9 cellular contexts compared by ENCODE assay signal in the genomic region with DNA sequence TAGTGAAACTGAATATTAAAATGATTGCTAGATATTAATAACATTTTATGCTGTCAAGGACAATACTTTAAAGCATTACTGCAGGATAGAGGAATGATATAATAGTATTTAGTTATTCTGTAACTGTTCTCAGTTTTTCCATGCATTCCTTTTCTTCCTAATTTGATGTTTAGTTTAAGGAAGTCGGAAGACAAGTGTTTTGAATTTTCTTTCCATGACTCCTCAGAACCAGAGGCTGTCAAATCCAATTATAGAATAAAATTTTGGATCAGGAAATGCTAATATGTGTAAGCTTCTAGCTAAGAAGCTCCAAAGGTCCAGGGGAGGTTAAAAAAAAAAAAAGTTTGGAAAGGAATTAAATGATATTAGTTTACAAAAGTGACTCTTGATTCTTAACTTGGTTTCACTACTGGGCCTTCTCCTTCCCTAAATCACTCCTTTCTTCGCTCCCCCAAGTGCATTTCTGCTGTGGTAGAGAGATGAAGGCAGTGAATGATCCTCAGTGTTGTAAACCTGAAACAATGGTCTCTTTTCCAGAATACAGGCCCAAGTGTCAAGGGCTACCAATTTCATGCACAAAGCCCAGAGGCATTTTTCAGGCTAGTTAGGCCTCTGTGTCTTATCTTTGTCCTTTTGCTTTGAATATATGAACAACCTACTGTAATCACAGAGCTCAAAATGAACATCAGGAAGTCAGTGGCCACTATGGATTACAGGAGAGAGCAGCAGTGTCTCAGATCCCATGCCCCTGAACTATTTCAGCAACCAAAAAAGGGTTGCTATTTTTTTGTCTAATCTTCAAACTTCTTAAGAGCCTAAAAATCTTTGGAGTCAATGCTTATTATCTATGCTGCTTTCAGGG. TPM values are rescaled to one million over a fixed set of nuclear protein-coding genes. Genes with fewer than 3 reads are reported as not detected.
DNase-seq lines count a peak whose midpoint lies in the region; ATAC-seq, FAIRE-seq and TF ChIP-seq lines count a peak whose summit lies in the region.
"Had no signal": no experiment of that assay in that cellular context is flagged by ENCODE, and none has a peak within 500 bp of the region (broad histone marks: within the 10 kb centered on the region; RNA-seq: fewer than 3 reads in every experiment).

No MANE protein-coding gene starts in this region.

- H3K4me1 Mint-ChIP-seq in activated B cell treated with CpG ODN at 0.5 μM for 24 hours, result peaks cover 51% of the 10 kb centered on the region

- H3K27me3 ChIP-seq in smooth muscle cell (ENCODE audit: low read depth), result no peaks in the 10 kb centered on the region

- H3K4me3 Mint-ChIP-seq in activated B cell treated with CpG ODN at 0.5 μM for 24 hours, result no peak overlapping the region

- peaks cover 12% of the 10 kb centered on the region for H4K20me1 ChIP-seq in smooth muscle cell (ENCODE audit: low read depth)

- H3K4me1 ChIP-seq in smooth muscle cell (ENCODE audit: low read depth), result peaks cover 53% of the 10 kb centered on the region

- intact Hi-C loops in activated B cell treated with CpG ODN at 0.5 μM for 24 hours (cut with micrococcal nuclease), result no loop called here

- peak overlapping the region; percentile 14 for H3K9ac ChIP-seq in smooth muscle cell (ENCODE audit: low read depth)

- POLR2A ChIA-PET in activated B cell treated with CpG ODN at 0.5 μM for 24 hours (lab: Charles Lee), result interaction anchor here (0.6 to 0.8 kb wide), 2 partner anchors 17 to 389 kb away, joined by 3 read pairs; no protein-coding TSS in a partner anchor

- whole genome bisulfite sequencing in smooth muscle cell (ENCODE audit: low lambda C conversion rate), result 61% methylated on average over 2 of the region's 2 CpGs

- peaks cover 42% of the 10 kb centered on the region for H3K36me3 Mint-ChIP-seq in activated B cell treated with CpG ODN at 0.5 μM for 24 hours (ENCODE audit: low read depth)

- peak; percentile 71 for FAIRE-seq in H54 (lab: Jason Lieb, UNC)

- H3F3A ChIP-seq in smooth muscle cell (ENCODE audit: low read depth), result no peaks in the 10 kb centered on the region

- no peaks in the 10 kb centered on the region for H3K36me3 ChIP-seq in smooth muscle cell (ENCODE audit: low read depth)

- ATAC-seq in activated B cell treated with CpG ODN at 0.5 μM for 24 hours (ENCODE audit: low read depth), result no peak
- ATAC-seq in GM19397 (IDR thresholded peaks at IDR 0.05; ENCODE audit: unreplicated experiment), result no peak
- ATAC-seq: left cardiac atrium had no signal

- H3K27ac ChIP-seq in smooth muscle cell (ENCODE audit: low read depth), result peak overlapping the region; percentile 76

- peak overlapping the region; percentile 25 for H3K27ac Mint-ChIP-seq in activated B cell treated with CpG ODN at 0.5 μM for 24 hours

- H3K79me2 ChIP-seq in smooth muscle cell (ENCODE audit: low read depth), result peaks cover 95% of the 10 kb centered on the region

- no peak overlapping the region for H3K4me3 ChIP-seq in smooth muscle cell

- H3K9me3 Mint-ChIP-seq in activated B cell treated with CpG ODN at 0.5 μM for 24 hours, result no peaks in the 10 kb centered on the region

- no peak for TF ChIP-seq POLR2A in H54 (IDR thresholded peaks at IDR 0.05; ENCODE audit: low read depth, low read length)

- CTCF ChIA-PET in activated B cell treated with CpG ODN at 0.5 μM for 24 hours (lab: Charles Lee), result no interaction called here

- DNase-seq in H54 (ENCODE audit: insufficient read length, low spot score) (no peak), activated B cell treated with CpG ODN at 0.5 μM for 24 hours (no peak), globus pallidus (ENCODE audit: low spot score) (peak; percentile 82), smooth muscle cell (lab: John Stamatoyannopoulos, UW; ENCODE audit: unreplicated experiment) (no peak), NCI-H2196 (lab: John Stamatoyannopoulos, UW; ENCODE audit: unreplicated experiment) (no peak), amniotic stem cell (lab: John Stamatoyannopoulos, UW) (no peak)
- DNase-seq: left cardiac atrium, Right ventricle myocardium superior had no signal

- peak overlapping the region; percentile 53 for H2AFZ ChIP-seq in smooth muscle cell (ENCODE audit: low read depth)

- no peaks in the 10 kb centered on the region for H3K9me3 ChIP-seq in smooth muscle cell (replicated peaks; ENCODE audit: low read depth)

- no peaks in the 10 kb centered on the region for H3K27me3 Mint-ChIP-seq in activated B cell treated with CpG ODN at 0.5 μM for 24 hours

- peak overlapping the region; percentile 23 for H3K4me2 ChIP-seq in smooth muscle cell

- no peak for TF ChIP-seq CTCF in activated B cell treated with CpG ODN at 0.5 μM for 24 hours (IDR thresholded peaks at IDR 0.05)
- no peak for TF ChIP-seq CTCF in smooth muscle cell (IDR thresholded peaks at IDR 0.05; ENCODE audit: borderline replicate concordance, insufficient read depth, poor library complexity, severe bottlenecking)

RNA-seq across cellular contexts. Expression of gene ADSS2, which starts 6.2 kb away (rescaled TPM):
- 37.5 and 42.2 TPM in 2 replicates for total RNA-seq in activated B cell treated with CpG ODN at 0.5 μM for 24 hours
- 35.1 and 44.1 TPM in 2 replicates for total RNA-seq in smooth muscle cell
- polyA plus RNA-seq in smooth muscle cell, result 13.8 and 18.9 TPM in 2 replicates

RNA-seq across cellular contexts. Expression of gene CATSPERE, which starts 15.5 kb away (rescaled TPM):
- total RNA-seq in activated B cell treated with CpG ODN at 0.5 μM for 24 hours, result 0.91 and 1.1 TPM in 2 replicates
- 0.49 and 0.63 TPM in 2 replicates for total RNA-seq in smooth muscle cell
- 0.11 and 0.71 TPM in 2 replicates for polyA plus RNA-seq in smooth muscle cell
